ENCODE assay signal across 9 cellular contexts in genomic region chr17:49910094-49910857, GRCh38. TPM values are rescaled to one million over a fixed set of nuclear protein-coding genes. Genes with fewer than 3 reads are reported as not detected.
DNase-seq lines count a peak whose midpoint lies in the region; ATAC-seq, FAIRE-seq and TF ChIP-seq lines count a peak whose summit lies in the region.
"Had no signal": no experiment of that assay in that cellular context is flagged by ENCODE, and none has a peak within 500 bp of the region (broad histone marks: within the 10 kb centered on the region; RNA-seq: fewer than 3 reads in every experiment).

No MANE protein-coding gene starts in this region.

- H3K27me3 ChIP-seq in astrocyte (ENCODE audit: insufficient read depth, low read length) (peaks cover 60% of the 10 kb centered on the region), lower lobe of right lung (ENCODE audit: low read depth) (peaks cover 62% of the 10 kb centered on the region)

- H3K36me3 Mint-ChIP-seq in activated CD8-positive, alpha-beta T cell treated with anti-CD3 and anti-CD28 coated beads for 36 hours (ENCODE audit: low read depth), result no peaks in the 10 kb centered on the region
- H3K36me3 Mint-ChIP-seq in activated CD8-positive, alpha-beta T cell treated with anti-CD3 and anti-CD28 coated beads, Interleukin-2, amount 10 ng/mL, durations not matched to agents 7 days and 5 days (ENCODE audit: low read depth), result no peaks in the 10 kb centered on the region
- H3K36me3 Mint-ChIP-seq in astrocyte (ENCODE audit: low read depth, unreplicated experiment), result no peaks in the 10 kb centered on the region
- H3K36me3 Mint-ChIP-seq in stimulated activated naive B cell treated with anti-CD40 and anti-IgM and Interleukin-4, amounts not matched to agents 10 μg/mL and 1 μg/mL and 100 μg/mL, for 72 hours, result no peaks in the 10 kb centered on the region

- no peaks in the 10 kb centered on the region for H4K20me1 ChIP-seq in astrocyte (ENCODE audit: insufficient read depth, low read length)

- FAIRE-seq in astrocyte (lab: Jason Lieb, UNC), result no peak

- peak overlapping the region; percentile 28 for H3K4me3 ChIP-seq in astrocyte (ENCODE audit: insufficient read depth, low read depth, low read length)
- H3K4me3 ChIP-seq in lower lobe of right lung, result peak overlapping the region; percentile 3

- H3K79me2 ChIP-seq in astrocyte (ENCODE audit: insufficient read depth, low read length), result no peaks in the 10 kb centered on the region

- H2AFZ ChIP-seq in astrocyte (ENCODE audit: low read depth, low read length), result no peak overlapping the region

- POLR2A ChIA-PET in activated CD8-positive, alpha-beta T cell treated with anti-CD3 and anti-CD28 coated beads for 36 hours (lab: Charles Lee), result no interaction called here
- POLR2A ChIA-PET in activated CD8-positive, alpha-beta T cell treated with anti-CD3 and anti-CD28 coated beads, Interleukin-2, amount 10 ng/mL, durations not matched to agents 7 days and 5 days (lab: Charles Lee), result no interaction called here
- POLR2A ChIA-PET in GM10248 (lab: Yijun Ruan, JAX), result no interaction called here

- ATAC-seq in activated CD8-positive, alpha-beta T cell treated with anti-CD3 and anti-CD28 coated beads for 36 hours, result peak; percentile 70
- no peak for ATAC-seq in activated CD8-positive, alpha-beta T cell treated with anti-CD3 and anti-CD28 coated beads, Interleukin-2, amount 10 ng/mL, durations not matched to agents 7 days and 5 days
- peak in 1 of 2 donors; percentile 6 for ATAC-seq in lower lobe of right lung
- peak in 1 of 2 donors; percentile 20 for ATAC-seq in stimulated activated naive B cell treated with anti-CD40 and anti-IgM and Interleukin-4, amounts not matched to agents 10 μg/mL and 1 μg/mL and 100 μg/mL, for 72 hours (replicated peaks)

- H3K27ac Mint-ChIP-seq in activated CD8-positive, alpha-beta T cell treated with anti-CD3 and anti-CD28 coated beads for 36 hours, result no peak overlapping the region
- no peak overlapping the region for H3K27ac Mint-ChIP-seq in activated CD8-positive, alpha-beta T cell treated with anti-CD3 and anti-CD28 coated beads, Interleukin-2, amount 10 ng/mL, durations not matched to agents 7 days and 5 days
- no peak overlapping the region for H3K27ac Mint-ChIP-seq in astrocyte (ENCODE audit: unreplicated experiment)
- no peak overlapping the region for H3K27ac Mint-ChIP-seq in stimulated activated naive B cell treated with anti-CD40 and anti-IgM and Interleukin-4, amounts not matched to agents 10 μg/mL and 1 μg/mL and 100 μg/mL, for 72 hours

- peak overlapping the region; percentile 12 for H3K4me3 Mint-ChIP-seq in activated CD8-positive, alpha-beta T cell treated with anti-CD3 and anti-CD28 coated beads for 36 hours
- no peak overlapping the region for H3K4me3 Mint-ChIP-seq in activated CD8-positive, alpha-beta T cell treated with anti-CD3 and anti-CD28 coated beads, Interleukin-2, amount 10 ng/mL, durations not matched to agents 7 days and 5 days
- H3K4me3 Mint-ChIP-seq in astrocyte (ENCODE audit: unreplicated experiment), result peak overlapping the region; percentile 77
- H3K4me3 Mint-ChIP-seq in stimulated activated naive B cell treated with anti-CD40 and anti-IgM and Interleukin-4, amounts not matched to agents 10 μg/mL and 1 μg/mL and 100 μg/mL, for 72 hours, result peak overlapping the region; percentile 65 to 76

- H3K4me2 ChIP-seq in astrocyte (ENCODE audit: low read length), result peak overlapping the region; percentile 72

- CTCF ChIA-PET in activated CD8-positive, alpha-beta T cell treated with anti-CD3 and anti-CD28 coated beads for 36 hours (lab: Charles Lee), result interaction anchor here (0.6 to 6.7 kb wide), 8 partner anchors 12 to 87 kb away, joined by 3 to 49 read pairs (median 3); no protein-coding TSS in a partner anchor
- CTCF ChIA-PET in activated CD8-positive, alpha-beta T cell treated with anti-CD3 and anti-CD28 coated beads, Interleukin-2, amount 10 ng/mL, durations not matched to agents 7 days and 5 days (lab: Charles Lee), result interaction anchor here (0.9 to 3.8 kb wide), 5 partner anchors 30 to 354 kb away, joined by 3 to 22 read pairs (median 4); no protein-coding TSS in a partner anchor
- CTCF ChIA-PET in GM10248 (lab: Yijun Ruan, JAX), result interaction anchor here (0.8 to 2.4 kb wide), 4 partner anchors 30 to 87 kb away, joined by 3 to 8 read pairs (median 6); partner anchors contain the start of gene DLX3

- H3K4me1 Mint-ChIP-seq in activated CD8-positive, alpha-beta T cell treated with anti-CD3 and anti-CD28 coated beads for 36 hours (ENCODE audit: low read depth), result peaks cover 5% of the 10 kb centered on the region
- H3K4me1 Mint-ChIP-seq in activated CD8-positive, alpha-beta T cell treated with anti-CD3 and anti-CD28 coated beads, Interleukin-2, amount 10 ng/mL, durations not matched to agents 7 days and 5 days (ENCODE audit: low read depth), result peaks cover 4% of the 10 kb centered on the region
- peaks cover 4% of the 10 kb centered on the region for H3K4me1 Mint-ChIP-seq in astrocyte (ENCODE audit: low read depth, unreplicated experiment)
- H3K4me1 Mint-ChIP-seq in stimulated activated naive B cell treated with anti-CD40 and anti-IgM and Interleukin-4, amounts not matched to agents 10 μg/mL and 1 μg/mL and 100 μg/mL, for 72 hours, result peaks cover 9 to 11% of the 10 kb centered on the region in 2 donors

- H3K36me3 ChIP-seq in astrocyte (ENCODE audit: insufficient read depth, low read length) (no peaks in the 10 kb centered on the region), lower lobe of right lung (no peaks in the 10 kb centered on the region)

- intact Hi-C loops in activated CD8-positive, alpha-beta T cell treated with anti-CD3 and anti-CD28 coated beads for 36 hours (cut with micrococcal nuclease), result no loop called here
- intact Hi-C loops in lower lobe of right lung (cut with DNase I), result no loop called here

- H3K9me3 ChIP-seq in astrocyte (ENCODE audit: insufficient read depth, low read depth, low read length) (no peaks in the 10 kb centered on the region), lower lobe of right lung (no peaks in the 10 kb centered on the region)

- H3K4me1 ChIP-seq in astrocyte (ENCODE audit: insufficient read depth, low read length), result peaks cover 11% of the 10 kb centered on the region
- H3K4me1 ChIP-seq in lower lobe of right lung, result no peaks in the 10 kb centered on the region

- DNase-seq in activated CD8-positive, alpha-beta T cell treated with anti-CD3 and anti-CD28 coated beads for 36 hours, result peak; percentile 54
- no peak for DNase-seq in activated CD8-positive, alpha-beta T cell treated with anti-CD3 and anti-CD28 coated beads, Interleukin-2, amount 10 ng/mL, durations not matched to agents 7 days and 5 days
- DNase-seq in astrocyte (ENCODE audit: low read depth) (no peak), lower lobe of right lung (no peak), GM10248 (ENCODE audit: extremely low spot score) (no peak), midbrain (lab: John Stamatoyannopoulos, UW) (no peak), activated gamma-delta T cell treated with Interleukin-2 at 50 U/mL for 16 hours (no peak)
- DNase-seq in stimulated activated naive B cell treated with anti-CD40 and anti-IgM and Interleukin-4, amounts not matched to agents 10 μg/mL and 1 μg/mL and 100 μg/mL, for 72 hours, result no peak
- DNase-seq: AML-193 had no signal

- no peak overlapping the region for H3K27ac ChIP-seq in astrocyte (ENCODE audit: low read depth, low read length)
- H3K27ac ChIP-seq in lower lobe of right lung, result no peak overlapping the region

- peaks cover 48% of the 10 kb centered on the region for H3K27me3 Mint-ChIP-seq in activated CD8-positive, alpha-beta T cell treated with anti-CD3 and anti-CD28 coated beads for 36 hours
- peaks cover 54% of the 10 kb centered on the region for H3K27me3 Mint-ChIP-seq in activated CD8-positive, alpha-beta T cell treated with anti-CD3 and anti-CD28 coated beads, Interleukin-2, amount 10 ng/mL, durations not matched to agents 7 days and 5 days (ENCODE audit: low read depth)
- H3K27me3 Mint-ChIP-seq in astrocyte (ENCODE audit: low read depth, unreplicated experiment), result peaks cover 80% of the 10 kb centered on the region
- peaks cover 89 to 92% of the 10 kb centered on the region in 2 donors for H3K27me3 Mint-ChIP-seq in stimulated activated naive B cell treated with anti-CD40 and anti-IgM and Interleukin-4, amounts not matched to agents 10 μg/mL and 1 μg/mL and 100 μg/mL, for 72 hours

- H3K9me3 Mint-ChIP-seq in activated CD8-positive, alpha-beta T cell treated with anti-CD3 and anti-CD28 coated beads for 36 hours, result no peaks in the 10 kb centered on the region
- no peaks in the 10 kb centered on the region for H3K9me3 Mint-ChIP-seq in activated CD8-positive, alpha-beta T cell treated with anti-CD3 and anti-CD28 coated beads, Interleukin-2, amount 10 ng/mL, durations not matched to agents 7 days and 5 days (ENCODE audit: insufficient read depth)
- H3K9me3 Mint-ChIP-seq in astrocyte (ENCODE audit: unreplicated experiment), result no peaks in the 10 kb centered on the region
- no peaks in the 10 kb centered on the region for H3K9me3 Mint-ChIP-seq in stimulated activated naive B cell treated with anti-CD40 and anti-IgM and Interleukin-4, amounts not matched to agents 10 μg/mL and 1 μg/mL and 100 μg/mL, for 72 hours

- TF ChIP-seq CTCF in activated CD8-positive, alpha-beta T cell treated with anti-CD3 and anti-CD28 coated beads for 36 hours (IDR thresholded peaks at IDR 0.05), result no peak
- TF ChIP-seq CTCF in astrocyte (IDR thresholded peaks at IDR 0.05; ENCODE audit: insufficient read depth, low read depth, low read length), result no peak
- TF ChIP-seq CTCF in lower lobe of right lung (IDR thresholded peaks at IDR 0.05), result no peak
- TF ChIP-seq CTCF in GM10248 (IDR thresholded peaks at IDR 0.05; ENCODE audit: control extremely low read depth, extremely low read depth, low read depth, missing control alignments), result no peak

- no peak overlapping the region for H3K9ac ChIP-seq in astrocyte (ENCODE audit: low read length)

RNA-seq across cellular contexts. Expression of gene DLX4, which starts 58.7 kb away (rescaled TPM):
- total RNA-seq in activated CD8-positive, alpha-beta T cell treated with anti-CD3 and anti-CD28 coated beads for 36 hours, result under 1 TPM; 0.43 to 0.81 TPM
- not detected for total RNA-seq in activated CD8-positive, alpha-beta T cell treated with anti-CD3 and anti-CD28 coated beads, Interleukin-2, amount 10 ng/mL, durations not matched to agents 7 days and 5 days
- total RNA-seq in astrocyte (not detected in 2 replicates), lower lobe of right lung (3.0 TPM)
